Comparison of ENCODE assay signal across 18 cellular contexts in the genomic region with DNA sequence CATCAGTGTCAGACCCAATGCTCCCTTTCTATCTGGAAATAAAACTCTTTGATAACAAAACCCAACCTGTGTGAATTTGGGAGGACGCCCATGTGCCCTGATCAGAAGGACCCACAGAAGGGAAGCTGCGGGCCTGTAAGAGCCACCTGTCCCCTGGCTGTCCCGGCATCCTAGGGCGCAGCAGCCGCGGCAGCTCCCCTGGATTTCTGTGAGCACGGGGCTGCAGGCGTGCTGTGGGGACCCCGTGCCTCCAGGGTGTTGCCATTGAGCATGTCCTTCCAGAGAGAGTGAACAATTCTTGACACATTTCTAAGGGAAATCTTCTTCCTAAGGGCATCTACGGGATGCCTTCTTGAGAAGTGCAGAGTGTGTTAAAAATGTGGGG.
DNase-seq lines count a peak whose midpoint lies in the region; ATAC-seq, FAIRE-seq and TF ChIP-seq lines count a peak whose summit lies in the region.
"Had no signal": no experiment of that assay in that cellular context is flagged by ENCODE, and none has a peak within 500 bp of the region (broad histone marks: within the 10 kb centered on the region; RNA-seq: fewer than 3 reads in every experiment).

No MANE protein-coding gene starts in this region.

- CTCF ChIA-PET in HepG2 (lab: Yijun Ruan, JAX; ENCODE audit: low intra/inter-chr PET ratio, low total read pairs): interaction anchor here (2.7 kb wide), 1 partner anchor 87 kb away, joined by 45 read pairs; no protein-coding TSS in a partner anchor
- CTCF ChIA-PET in activated CD4-positive, alpha-beta memory T cell treated with anti-CD3 and anti-CD28 coated beads for 36 hours (lab: Charles Lee): interaction anchor here (0.9 to 3.0 kb wide), 8 partner anchors 8 to 86 kb away, joined by 3 to 26 read pairs (median 5); a partner anchor contains a TSS

- H2AFZ ChIP-seq in HepG2 (ENCODE audit: low read length): no peak overlapping the region
- no peak overlapping the region for H2AFZ ChIP-seq in neuronal stem cell (ENCODE audit: low read length)

- no peaks in the 10 kb centered on the region for H3K79me2 ChIP-seq in HepG2 (ENCODE audit: insufficient read depth, low read length)

- ATAC-seq in HepG2 (no peak), right lobe of liver (no peak), GM21717 (IDR thresholded peaks at IDR 0.05; ENCODE audit: unreplicated experiment) (no peak)
- no peak for ATAC-seq in activated CD4-positive, CD25-positive, alpha-beta regulatory T cell treated with anti-CD3 and anti-CD28 coated beads, Interleukin-2, amount 50 U/mL, for 24 hours

- H3K23ac ChIP-seq in neuronal stem cell (ENCODE audit: low read depth, low read length, poor library complexity): peak overlapping the region; percentile 56

- no peak overlapping the region for H3K27ac Mint-ChIP-seq in activated CD4-positive, alpha-beta memory T cell treated with anti-CD3 and anti-CD28 coated beads for 36 hours
- H3K27ac Mint-ChIP-seq: B cell; CD4-positive, CD25-positive, alpha-beta regulatory T cell; CD8-positive, alpha-beta T cell had no signal

- H3K9ac ChIP-seq in HepG2 (ENCODE audit: insufficient read depth, low read depth, low read length): no peak overlapping the region
- H3K9ac ChIP-seq in neuronal stem cell (ENCODE audit: low read depth, low read length, poor library complexity): no peak overlapping the region
- H3K9ac ChIP-seq: BLaER1 had no signal

- H3K4me1 Mint-ChIP-seq in activated CD4-positive, alpha-beta memory T cell treated with anti-CD3 and anti-CD28 coated beads for 36 hours (ENCODE audit: low read depth): no peaks in the 10 kb centered on the region
- H3K4me1 Mint-ChIP-seq: B cell had no signal

- TF ChIP-seq RAD21 in HepG2 (CRISPR knock-in tag; IDR thresholded peaks at IDR 0.05): no peak

- no peak for FAIRE-seq in HepG2 (lab: Jason Lieb, UNC)
- FAIRE-seq: A204.1, G401.6, GM12892 had no signal

- no peak overlapping the region for H3K4ac ChIP-seq in neuronal stem cell (ENCODE audit: low read length)

- 81% methylated on average over 4 of the region's 10 CpGs for WGBS in HepG2 (ENCODE audit: low lambda C conversion rate)
- 53% methylated on average over 3 of the region's 10 CpGs for WGBS in right lobe of liver (ENCODE audit: insufficient coverage, low coverage, low lambda C conversion rate, missing lambda C conversion rate)
- WGBS in neuronal stem cell (ENCODE audit: extremely low coverage in 2 of 2, insufficient read length in 2 of 2, insufficient replicate concordance in 1 of 2), 2 donors: no CpG with 5 or more reads among the region's 10 CpGs

- H3K9me3 ChIP-seq in HepG2 (ENCODE audit: low read length) (no peaks in the 10 kb centered on the region), right lobe of liver (no peaks in the 10 kb centered on the region), neuronal stem cell (replicated peaks in 1 of 2; ENCODE audit: control insufficient read depth in 2 of 2, insufficient read depth in 1 of 2, low read depth in 1 of 2, low read length in 2 of 2) (peaks cover 0 to 7% of the 10 kb centered on the region in 2 donors)
- H3K9me3 ChIP-seq: BLaER1, Caco-2, HAP-1 had no signal

- no peak overlapping the region for H2BK15ac ChIP-seq in neuronal stem cell (ENCODE audit: low read length)

- no TSS peak for BruUV-seq in HepG2 (replicated peaks; lab: Mats Ljungman, UMichigan)

- no peak overlapping the region for H3K4me3 Mint-ChIP-seq in activated CD4-positive, alpha-beta memory T cell treated with anti-CD3 and anti-CD28 coated beads for 36 hours
- H3K4me3 Mint-ChIP-seq: B cell; CD4-positive, CD25-positive, alpha-beta regulatory T cell; CD8-positive, alpha-beta T cell had no signal

- in situ Hi-C loops in HepG2 (cut with HindIII; ENCODE audit: extremely low pct_ligation_motif_present, low pct_unique_long_range_greater_than_20kb): no loop called here

- H3K18ac ChIP-seq in neuronal stem cell (ENCODE audit: low read length): no peak overlapping the region

- peaks cover 4% of the 10 kb centered on the region for H3K79me1 ChIP-seq in neuronal stem cell (ENCODE audit: low read depth, low read length)

- TF ChIP-seq EP300 in HepG2 (IDR thresholded peaks at IDR 0.05; ENCODE audit: low read depth in 2 of 2, low read length in 2 of 2): no peak
- TF ChIP-seq EP300 in HepG2 (CRISPR knock-in tag; IDR thresholded peaks at IDR 0.05; ENCODE audit: borderline replicate concordance): no peak

- H3K4me2 ChIP-seq in HepG2 (ENCODE audit: low read depth, low read length) (no peak overlapping the region), neuronal stem cell (ENCODE audit: insufficient read depth, low read length, poor library complexity, severe bottlenecking) (no peak overlapping the region)
- H3K4me2 ChIP-seq: BLaER1 had no signal

- POLR2A ChIA-PET in HepG2 (lab: Yijun Ruan, JAX): no interaction called here
- POLR2A ChIA-PET in activated CD4-positive, alpha-beta memory T cell treated with anti-CD3 and anti-CD28 coated beads for 36 hours (lab: Charles Lee): no interaction called here

- H2AK5ac ChIP-seq in neuronal stem cell (ENCODE audit: low read depth, low read length): peak overlapping the region; percentile 24

- H3K4me1 ChIP-seq in HepG2 (ENCODE audit: insufficient read depth, low read length) (peaks cover 14% of the 10 kb centered on the region), right lobe of liver (peaks cover 0 to 6% (median 3%) of the 10 kb centered on the region in 4 donors), neuronal stem cell (ENCODE audit: control insufficient read depth in 2 of 2, insufficient read depth in 1 of 2, low read depth in 1 of 2, low read length in 2 of 2) (peaks cover 4 to 5% of the 10 kb centered on the region in 2 donors)
- H3K4me1 ChIP-seq: BLaER1, HAP-1 had no signal

- H3K27me3 ChIP-seq in HepG2 (ENCODE audit: control insufficient read depth in 1 of 2, insufficient read depth in 2 of 2, low read length in 2 of 2) (no peaks in the 10 kb centered on the region), right lobe of liver (no peaks in the 10 kb centered on the region), neuronal stem cell (ENCODE audit: control insufficient read depth in 3 of 3, insufficient read depth in 3 of 3, low read depth in 1 of 3, low read length in 3 of 3) (no peaks in the 10 kb centered on the region)

- intact Hi-C loops in HepG2 (cut with micrococcal nuclease; ENCODE audit: unreplicated experiment) (loop anchor here (1.0 to 2.0 kb wide), 2 partner anchors 60 to 87 kb away; a partner anchor contains a TSS), right lobe of liver (cut with DNase I) (no loop called here)
- intact Hi-C loops in activated CD4-positive, alpha-beta memory T cell treated with anti-CD3 and anti-CD28 coated beads for 36 hours (cut with micrococcal nuclease): loop anchor here (1.0 kb wide), 1 partner anchor 87 kb away; no protein-coding TSS in a partner anchor

- H3K4me3 ChIP-seq in HepG2 (replicated peaks in 1 of 3; ENCODE audit: insufficient read depth in 1 of 3, low read depth in 2 of 3, low read length in 3 of 3) (no peak overlapping the region), right lobe of liver (no peak overlapping the region), neuronal stem cell (ENCODE audit: low read length in 2 of 2) (no peak overlapping the region)
- H3K4me3 ChIP-seq: BLaER1, HAP-1 had no signal

- no peaks in the 10 kb centered on the region for H4K20me1 ChIP-seq in HepG2 (ENCODE audit: insufficient read depth, low read length)

- no peaks in the 10 kb centered on the region for H3K27me3 Mint-ChIP-seq in activated CD4-positive, alpha-beta memory T cell treated with anti-CD3 and anti-CD28 coated beads for 36 hours
- H3K27me3 Mint-ChIP-seq: B cell; CD4-positive, CD25-positive, alpha-beta regulatory T cell had no signal

- TF ChIP-seq CTCF in HepG2 (CRISPR knock-in tag; IDR thresholded peaks at IDR 0.05): no peak
- TF ChIP-seq CTCF in right lobe of liver (IDR thresholded peaks at IDR 0.05): no peak

- H3K9me3 Mint-ChIP-seq in activated CD4-positive, alpha-beta memory T cell treated with anti-CD3 and anti-CD28 coated beads for 36 hours: no peaks in the 10 kb centered on the region
- H3K9me3 Mint-ChIP-seq: CD4-positive, CD25-positive, alpha-beta regulatory T cell; CD8-positive, alpha-beta T cell had no signal

- H3K36me3 Mint-ChIP-seq in activated CD4-positive, alpha-beta memory T cell treated with anti-CD3 and anti-CD28 coated beads for 36 hours: no peaks in the 10 kb centered on the region
- H3K36me3 Mint-ChIP-seq: CD8-positive, alpha-beta T cell had no signal

- H2BK120ac ChIP-seq in neuronal stem cell (ENCODE audit: low read depth, low read length): no peak overlapping the region

- H4K91ac ChIP-seq in neuronal stem cell (ENCODE audit: low read depth, low read length, poor library complexity): peak overlapping the region; percentile 53

- peak overlapping the region; percentile 70 for H2BK5ac ChIP-seq in neuronal stem cell (ENCODE audit: low read length)

- peak overlapping the region; percentile 41 for H3K14ac ChIP-seq in neuronal stem cell (ENCODE audit: low read length)

- TF ChIP-seq POLR2A in HepG2 (IDR thresholded peaks at IDR 0.05; ENCODE audit: insufficient read depth in 1 of 2, low read depth in 2 of 2, low read length in 2 of 2) (no peak), right lobe of liver (IDR thresholded peaks at IDR 0.05) (no peak)

- DNase-seq in HepG2 (ENCODE audit: low spot score) (no peak), right lobe of liver (no peak), neuronal stem cell (ENCODE audit: low spot score) (no peak)
- no peak for DNase-seq in activated CD4-positive, alpha-beta memory T cell treated with anti-CD3 and anti-CD28 coated beads for 36 hours

- no peak overlapping the region for H3K27ac ChIP-seq in HepG2 (ENCODE audit: extremely low read length, insufficient read depth, low read length)
- H3K27ac ChIP-seq in right lobe of liver: no peak overlapping the region
- H3K27ac ChIP-seq in cingulate gyrus (ENCODE audit: low read depth, low read length): peak overlapping the region; percentile 65
- no peak overlapping the region for H3K27ac ChIP-seq in neuronal stem cell (replicated peaks; ENCODE audit: low read length)
- H3K27ac ChIP-seq: 22Rv1, BLaER1, C4-2B had no signal

- no peak overlapping the region for H4K8ac ChIP-seq in neuronal stem cell (ENCODE audit: low read depth, low read length)

- peak overlapping the region; percentile 76 for H2BK12ac ChIP-seq in neuronal stem cell (ENCODE audit: low read length)

- H3K36me3 ChIP-seq in HepG2 (replicated peaks in 1 of 2; ENCODE audit: control insufficient read depth in 1 of 2, insufficient read depth in 2 of 2, low read length in 2 of 2) (peaks cover 3 to 5% of the 10 kb centered on the region in 2 experiments; a peak in 3 of 5 replicates), right lobe of liver (no peaks in the 10 kb centered on the region), neuronal stem cell (replicated peaks in 1 of 2; ENCODE audit: control insufficient read depth in 2 of 2, insufficient read depth in 2 of 2, low read length in 2 of 2) (peaks cover 0 to 5% of the 10 kb centered on the region in 2 donors)
- H3K36me3 ChIP-seq: BLaER1, HAP-1 had no signal

TF ChIP-seq in HepG2, 621 proteins besides CTCF, POLR2A, EP300 and RAD21 (continues in another document):
- TF ChIP-seq ZNF577 (CRISPR knock-in tag; IDR thresholded peaks at IDR 0.05; ENCODE audit: borderline replicate concordance, low read depth): no peak

Comparison
In these comparisons a context has a peak if more than half of its experiments do, and no peak if none do; other contexts are left out.
1. intact Hi-C loops: an anchor here in HepG2 (1.0 to 2.0 kb wide) and activated CD4-positive, alpha-beta memory T cell treated with anti-CD3 and anti-CD28 coated beads for 36 hours (1.0 kb wide); none called in right lobe of liver.